Comparison of ENCODE assay signal across 9 cellular contexts in the genomic region with DNA sequence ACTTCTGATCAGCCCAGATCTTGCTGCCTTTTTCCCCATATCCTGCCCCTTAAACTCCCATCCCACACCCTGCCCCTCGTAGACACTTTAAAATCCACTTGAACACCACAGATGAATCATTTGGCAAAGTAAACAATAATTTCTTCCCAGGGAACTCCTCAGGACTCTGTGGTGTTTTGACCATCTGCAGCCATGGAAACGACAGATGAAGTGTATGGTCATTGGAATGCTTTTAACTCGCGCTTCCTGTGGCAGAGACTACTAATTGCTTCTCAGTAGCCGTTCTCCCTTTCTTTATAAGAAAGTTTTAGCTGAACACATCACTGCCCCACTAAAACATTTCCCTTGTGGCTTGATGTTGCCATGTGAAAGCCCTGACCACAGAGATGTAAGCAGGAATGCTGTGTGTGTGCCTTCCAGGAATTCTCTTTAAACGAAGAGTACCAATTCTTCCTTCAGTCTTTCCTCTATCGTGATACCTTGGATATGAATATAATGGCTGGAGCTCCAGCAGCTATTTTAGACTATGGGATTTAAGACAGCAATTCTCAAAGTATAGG.
A peak's percentile ranks its signal among the peaks of the same experiment; 100 is the strongest.
DNase-seq lines count a peak whose midpoint lies in the region; ATAC-seq, FAIRE-seq and TF ChIP-seq lines count a peak whose summit lies in the region.
"Had no signal": no experiment of that assay in that cellular context is flagged by ENCODE, and none has a peak within 500 bp of the region (broad histone marks: within the 10 kb centered on the region; RNA-seq: fewer than 3 reads in every experiment).

No MANE protein-coding gene starts in this region.

- peak; percentile 71 for FAIRE-seq in RCC 7860 (lab: Jason Lieb, UNC)

- H3K79me2 ChIP-seq in GM23248 (ENCODE audit: insufficient read depth) = no peaks in the 10 kb centered on the region

- H3K9me3 ChIP-seq in GM23248 (ENCODE audit: low read depth) = no peaks in the 10 kb centered on the region

- in situ Hi-C loops in GM23248 (cut with MboI) = no loop called here

- no peaks in the 10 kb centered on the region for H3K9me2 ChIP-seq in GM23248 (ENCODE audit: insufficient read depth)

- DNase-seq in GM23248 = peak; percentile 98
- DNase-seq in RCC 7860 (ENCODE audit: low spot score) = peak; percentile 92
- DNase-seq in foreskin fibroblast = peak; percentile 95 to 96
- no peak for DNase-seq in progenitor cell of endocrine pancreas (ENCODE audit: low spot score, unreplicated experiment)

- no peaks in the 10 kb centered on the region for H4K20me1 ChIP-seq in GM23248 (ENCODE audit: insufficient read depth)

- no peak overlapping the region for H3K4me3 Mint-ChIP-seq in progenitor cell of endocrine pancreas (ENCODE audit: low read depth)

- no peak for TF ChIP-seq POLR2A in GM18505 (IDR thresholded peaks at IDR 0.05; ENCODE audit: borderline replicate concordance, extremely low read depth, insufficient read depth, insufficient read length)

- peaks cover 9% of the 10 kb centered on the region for H3K4me1 ChIP-seq in GM23248 (ENCODE audit: insufficient read depth)

- H3K36me3 ChIP-seq in GM23248 (ENCODE audit: low read depth) = no peaks in the 10 kb centered on the region

- H3K27ac Mint-ChIP-seq in progenitor cell of endocrine pancreas = peak overlapping the region; percentile 27

- ATAC-seq in HG03025 (IDR thresholded peaks at IDR 0.05; ENCODE audit: low FRiP score, unreplicated experiment) (no peak), HG02840 (IDR thresholded peaks at IDR 0.05; ENCODE audit: low FRiP score, unreplicated experiment) (no peak), GM18505 (IDR thresholded peaks at IDR 0.05; ENCODE audit: unreplicated experiment) (no peak), HG02973 (IDR thresholded peaks at IDR 0.05; ENCODE audit: unreplicated experiment) (no peak)

- peaks cover 13% of the 10 kb centered on the region for H3F3A ChIP-seq in GM23248 (ENCODE audit: insufficient read depth)

- H3K4me2 ChIP-seq in GM23248 (ENCODE audit: unreplicated experiment) = peak overlapping the region; percentile 72

- H2AFZ ChIP-seq in GM23248 = peak overlapping the region; percentile 50

- H3K4me3 ChIP-seq in GM23248 = peak overlapping the region; percentile 45
- no peak overlapping the region for H3K4me3 ChIP-seq in foreskin fibroblast (ENCODE audit: low read depth in 1 of 2, low read length in 2 of 2)

- WGBS in GM23248 (ENCODE audit: low coverage in 1 of 2, low lambda C conversion rate in 2 of 2, missing lambda C conversion rate in 2 of 2), 2 experiments = 7% methylated on average over 7 of the region's 7 CpGs

- H3K27me3 Mint-ChIP-seq in progenitor cell of endocrine pancreas = no peaks in the 10 kb centered on the region

- TF ChIP-seq CTCF in foreskin fibroblast (IDR thresholded peaks at IDR 0.05; ENCODE audit: low read depth, low read length) (no peak), progenitor cell of endocrine pancreas (IDR thresholded peaks at IDR 0.05; ENCODE audit: unreplicated experiment) (no peak)

- H3K9ac ChIP-seq in GM23248 = peak overlapping the region; percentile 74

- H3K36me3 Mint-ChIP-seq in progenitor cell of endocrine pancreas (ENCODE audit: insufficient read depth) = no peaks in the 10 kb centered on the region

- peaks cover 22% of the 10 kb centered on the region for H3K4me1 Mint-ChIP-seq in progenitor cell of endocrine pancreas (ENCODE audit: low read depth)

- H3K27ac ChIP-seq in GM23248 = peak overlapping the region; percentile 81
- H3K27ac ChIP-seq: HL-60 had no signal

- H3K27me3 ChIP-seq in GM23248 (replicated peaks; ENCODE audit: insufficient read depth) = no peaks in the 10 kb centered on the region

- H3K9me3 Mint-ChIP-seq in progenitor cell of endocrine pancreas (ENCODE audit: low read depth) = no peaks in the 10 kb centered on the region
